Comparison of ENCODE assay signal across 8 cellular contexts in the genomic region with DNA sequence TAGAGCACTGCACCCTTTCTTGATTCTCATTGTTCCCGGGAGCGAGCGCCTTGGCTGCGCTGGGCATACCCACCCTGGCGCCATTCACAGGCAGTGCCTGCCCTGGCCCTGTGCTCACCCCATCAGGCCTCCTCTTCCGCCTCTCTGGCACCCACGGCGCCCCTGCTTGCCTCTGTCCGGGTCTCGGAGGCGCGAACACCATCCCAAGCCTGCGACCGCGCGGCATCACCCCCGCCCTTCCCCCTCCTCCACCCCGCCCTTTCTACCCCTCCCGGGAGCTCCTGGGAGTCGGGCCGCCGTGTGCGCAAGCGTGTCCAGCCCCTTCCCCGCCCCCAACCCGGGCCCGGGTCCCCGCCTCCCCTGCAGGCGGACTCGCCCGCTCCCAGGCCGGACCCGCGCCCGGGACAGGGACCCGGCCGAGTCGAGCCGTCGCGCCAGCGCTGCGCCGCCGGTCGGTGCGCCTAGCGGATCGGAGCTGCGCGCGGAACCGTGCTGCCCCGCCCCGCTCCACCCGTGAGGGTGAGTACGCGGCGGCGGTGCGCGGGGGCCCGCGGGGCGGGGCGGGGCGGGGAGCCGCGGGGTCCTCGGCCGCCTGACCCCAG. TPM values are rescaled to one million over a fixed set of nuclear protein-coding genes. Genes with fewer than 3 reads are reported as not detected.
A peak's percentile ranks its signal among the peaks of the same experiment; 100 is the strongest.
DNase-seq lines count a peak whose midpoint lies in the region; TF ChIP-seq lines count a peak whose summit lies in the region.

A gene with protein sequence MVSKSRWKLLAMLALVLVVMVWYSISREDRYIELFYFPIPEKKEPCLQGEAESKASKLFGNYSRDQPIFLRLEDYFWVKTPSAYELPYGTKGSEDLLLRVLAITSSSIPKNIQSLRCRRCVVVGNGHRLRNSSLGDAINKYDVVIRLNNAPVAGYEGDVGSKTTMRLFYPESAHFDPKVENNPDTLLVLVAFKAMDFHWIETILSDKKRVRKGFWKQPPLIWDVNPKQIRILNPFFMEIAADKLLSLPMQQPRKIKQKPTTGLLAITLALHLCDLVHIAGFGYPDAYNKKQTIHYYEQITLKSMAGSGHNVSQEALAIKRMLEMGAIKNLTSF (plus strand): TSS at position 363 of the 602 bp plus-strand sequence. CDS start 50,470 bp downstream, outside the sequence.

- peak within 1 kb of the TSS; percentile 73 for H3K9ac ChIP-seq in mammary epithelial cell (ENCODE audit: insufficient read depth, low read length)

- H2AFZ ChIP-seq in mammary epithelial cell (ENCODE audit: low read depth, low read length), result peak within 1 kb of the TSS; percentile 78

- no peaks in the 10 kb centered on the region for H4K20me1 ChIP-seq in mammary epithelial cell (ENCODE audit: insufficient read depth, low read length)

- no peaks in the 10 kb centered on the region for H3K27me3 ChIP-seq in WERI-Rb-1 (ENCODE audit: insufficient read depth, low read depth, severe bottlenecking)
- H3K27me3 ChIP-seq in mammary epithelial cell (ENCODE audit: insufficient read depth, low read length), result no peaks in the 10 kb centered on the region

- no CpG with 5 or more reads among the region's 71 CpGs for WGBS in mammary epithelial cell (ENCODE audit: low coverage, missing lambda C conversion rate)

- dilution Hi-C loops in mammary epithelial cell (cut with HindIII; ENCODE audit: low sequenced_read_pairs), result no loop called here

- H3K4me3 ChIP-seq in GM12875 (ENCODE audit: low read depth, low read length) (peak within 1 kb of the TSS; percentile 58), HFF-Myc (replicated peaks; ENCODE audit: low read depth, low read length) (peak within 1 kb of the TSS; percentile 60), WERI-Rb-1 (ENCODE audit: low read depth, low read length) (peak within 1 kb of the TSS; percentile 86), mammary epithelial cell (replicated peaks in 1 of 3; ENCODE audit: insufficient read depth in 1 of 3, low read depth in 2 of 3, low read length in 3 of 3) (peak within 1 kb of the TSS; percentile 84 to 89 (median 88))

- H3K27ac ChIP-seq in WERI-Rb-1, result peak within 1 kb of the TSS; percentile 99
- peak within 1 kb of the TSS; percentile 76 for H3K27ac ChIP-seq in mammary epithelial cell (ENCODE audit: insufficient read depth, low read depth, low read length)

- no peak for DNase-seq in HFF-Myc (ENCODE audit: extremely low read depth, low read depth)
- DNase-seq in NCI-H1092 treated with DMSO at 0.1 percent for 48 hours (lab: John Stamatoyannopoulos, UW), result peak; percentile 71
- peak; percentile 93 for DNase-seq in WERI-Rb-1
- DNase-seq in mammary epithelial cell, result peak; percentile 51
- peak; percentile 66 for DNase-seq in iris pigment epithelial cell (ENCODE audit: low read depth)
- peak; percentile 59 to 76 for DNase-seq in stimulated activated CD4-positive, alpha-beta T cell treated with anti-CD3 and anti-CD28 coated beads, Interleukin-12 subunit alpha, Interleukin-12 subunit beta, amount 100 ng/mL, for 24 hours (ENCODE audit: low read depth in 2 of 2)
- no peak for DNase-seq in amniotic stem cell (lab: John Stamatoyannopoulos, UW)

- peak within 1 kb of the TSS; percentile 90 for H3K4me2 ChIP-seq in mammary epithelial cell (ENCODE audit: insufficient read depth, low read depth, low read length)

- no TSS peak for BruUV-seq in mammary epithelial cell (replicated peaks; lab: Mats Ljungman, UMichigan)

- intact Hi-C loops in mammary epithelial cell (cut with micrococcal nuclease), result no loop called here

- H3K4me1 ChIP-seq in mammary epithelial cell (ENCODE audit: insufficient read depth, low read length), result peaks cover 45% of the 10 kb centered on the region

- in situ Hi-C loops in mammary epithelial cell (cut with MboI; ENCODE audit: low sequenced_read_pairs in 2 of 2), result no loop called here

- H3K9me3 ChIP-seq in WERI-Rb-1 (ENCODE audit: severe bottlenecking) (no peaks in the 10 kb centered on the region), mammary epithelial cell (replicated peaks; ENCODE audit: insufficient read depth, low read length) (no peaks in the 10 kb centered on the region)

- peaks cover 18% of the 10 kb centered on the region for H3K36me3 ChIP-seq in WERI-Rb-1
- H3K36me3 ChIP-seq in mammary epithelial cell (ENCODE audit: insufficient read depth, low read length), result peaks cover 3% of the 10 kb centered on the region

- peaks cover 79% of the 10 kb centered on the region for H3K79me2 ChIP-seq in mammary epithelial cell (ENCODE audit: insufficient read depth, low read length)

- TF ChIP-seq CTCF in GM12875 (IDR thresholded peaks at IDR 0.05; ENCODE audit: borderline replicate concordance, insufficient read depth, low read depth, low read length) (no peak), HFF-Myc (IDR thresholded peaks at IDR 0.05; ENCODE audit: low read depth, low read length, missing control alignments) (no peak), WERI-Rb-1 (IDR thresholded peaks at IDR 0.05; ENCODE audit: low read depth, low read length) (no peak), mammary epithelial cell (conservative IDR thresholded peaks at IDR 0.05 in 1 of 2, IDR thresholded peaks at IDR 0.05 in 1 of 2; ENCODE audit: extremely low read depth in 1 of 2, insufficient read depth in 1 of 2, low read depth in 1 of 2, low read length in 2 of 2) (no peak)

- CTCF ChIA-PET in mammary epithelial cell (lab: Charles Lee; ENCODE audit: low non-redundant PET), result interaction anchor here (0.7 kb wide), 1 partner anchor 133 kb away, joined by 3 read pairs; no protein-coding TSS in a partner anchor

RNA-seq across cellular contexts. Expression of the gene that starts here (rescaled TPM):
- total RNA-seq in mammary epithelial cell, result 10 to 100 TPM; 32.8 to 38.0 TPM
- 35.9 TPM for polyA plus RNA-seq in mammary epithelial cell
- polyA minus RNA-seq in mammary epithelial cell, result 72.9 TPM

Comparison
In these comparisons a context has a peak if more than half of its experiments do, and no peak if none do; other contexts are left out.
1. DNase-seq: peak in NCI-H1092 treated with DMSO at 0.1 percent for 48 hours (single experiment), WERI-Rb-1 (single experiment), mammary epithelial cell (single experiment), iris pigment epithelial cell (single experiment) and stimulated activated CD4-positive, alpha-beta T cell treated with anti-CD3 and anti-CD28 coated beads, Interleukin-12 subunit alpha, Interleukin-12 subunit beta, amount 100 ng/mL, for 24 hours (2 of 2); none in HFF-Myc (single experiment) and amniotic stem cell (single experiment).
2. Peak in every context shown above with its lines, with median percentiles within 50 percentile points of each other: H3K4me3 ChIP-seq.